In the genomic region with DNA sequence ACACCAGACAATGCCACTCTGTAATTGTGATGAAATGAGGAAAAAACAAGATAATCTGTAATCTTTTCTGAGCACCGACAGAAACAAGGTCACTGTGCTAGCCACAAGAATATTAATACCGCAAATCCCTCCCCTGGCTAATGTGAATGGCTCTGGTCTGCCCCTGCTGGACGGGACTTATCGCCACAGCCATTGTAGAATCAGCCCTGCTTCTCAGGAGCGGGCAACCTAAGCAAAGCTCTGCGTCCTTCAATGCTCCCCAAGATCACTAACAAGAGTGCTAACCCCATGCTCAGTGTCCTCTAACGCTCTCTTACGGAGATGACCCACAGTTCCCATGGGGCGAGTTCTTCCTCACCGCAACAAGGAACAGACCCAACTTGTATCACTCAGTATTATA, we compare ENCODE assay signal across 1 cellular context.
TF ChIP-seq lines count a peak whose summit lies in the region.

No MANE protein-coding gene starts in this region.

TF ChIP-seq in K562, 482 proteins besides CTCF, POLR2A, EP300 and RAD21 (continued from another document):
- TF ChIP-seq, protein P1, sequence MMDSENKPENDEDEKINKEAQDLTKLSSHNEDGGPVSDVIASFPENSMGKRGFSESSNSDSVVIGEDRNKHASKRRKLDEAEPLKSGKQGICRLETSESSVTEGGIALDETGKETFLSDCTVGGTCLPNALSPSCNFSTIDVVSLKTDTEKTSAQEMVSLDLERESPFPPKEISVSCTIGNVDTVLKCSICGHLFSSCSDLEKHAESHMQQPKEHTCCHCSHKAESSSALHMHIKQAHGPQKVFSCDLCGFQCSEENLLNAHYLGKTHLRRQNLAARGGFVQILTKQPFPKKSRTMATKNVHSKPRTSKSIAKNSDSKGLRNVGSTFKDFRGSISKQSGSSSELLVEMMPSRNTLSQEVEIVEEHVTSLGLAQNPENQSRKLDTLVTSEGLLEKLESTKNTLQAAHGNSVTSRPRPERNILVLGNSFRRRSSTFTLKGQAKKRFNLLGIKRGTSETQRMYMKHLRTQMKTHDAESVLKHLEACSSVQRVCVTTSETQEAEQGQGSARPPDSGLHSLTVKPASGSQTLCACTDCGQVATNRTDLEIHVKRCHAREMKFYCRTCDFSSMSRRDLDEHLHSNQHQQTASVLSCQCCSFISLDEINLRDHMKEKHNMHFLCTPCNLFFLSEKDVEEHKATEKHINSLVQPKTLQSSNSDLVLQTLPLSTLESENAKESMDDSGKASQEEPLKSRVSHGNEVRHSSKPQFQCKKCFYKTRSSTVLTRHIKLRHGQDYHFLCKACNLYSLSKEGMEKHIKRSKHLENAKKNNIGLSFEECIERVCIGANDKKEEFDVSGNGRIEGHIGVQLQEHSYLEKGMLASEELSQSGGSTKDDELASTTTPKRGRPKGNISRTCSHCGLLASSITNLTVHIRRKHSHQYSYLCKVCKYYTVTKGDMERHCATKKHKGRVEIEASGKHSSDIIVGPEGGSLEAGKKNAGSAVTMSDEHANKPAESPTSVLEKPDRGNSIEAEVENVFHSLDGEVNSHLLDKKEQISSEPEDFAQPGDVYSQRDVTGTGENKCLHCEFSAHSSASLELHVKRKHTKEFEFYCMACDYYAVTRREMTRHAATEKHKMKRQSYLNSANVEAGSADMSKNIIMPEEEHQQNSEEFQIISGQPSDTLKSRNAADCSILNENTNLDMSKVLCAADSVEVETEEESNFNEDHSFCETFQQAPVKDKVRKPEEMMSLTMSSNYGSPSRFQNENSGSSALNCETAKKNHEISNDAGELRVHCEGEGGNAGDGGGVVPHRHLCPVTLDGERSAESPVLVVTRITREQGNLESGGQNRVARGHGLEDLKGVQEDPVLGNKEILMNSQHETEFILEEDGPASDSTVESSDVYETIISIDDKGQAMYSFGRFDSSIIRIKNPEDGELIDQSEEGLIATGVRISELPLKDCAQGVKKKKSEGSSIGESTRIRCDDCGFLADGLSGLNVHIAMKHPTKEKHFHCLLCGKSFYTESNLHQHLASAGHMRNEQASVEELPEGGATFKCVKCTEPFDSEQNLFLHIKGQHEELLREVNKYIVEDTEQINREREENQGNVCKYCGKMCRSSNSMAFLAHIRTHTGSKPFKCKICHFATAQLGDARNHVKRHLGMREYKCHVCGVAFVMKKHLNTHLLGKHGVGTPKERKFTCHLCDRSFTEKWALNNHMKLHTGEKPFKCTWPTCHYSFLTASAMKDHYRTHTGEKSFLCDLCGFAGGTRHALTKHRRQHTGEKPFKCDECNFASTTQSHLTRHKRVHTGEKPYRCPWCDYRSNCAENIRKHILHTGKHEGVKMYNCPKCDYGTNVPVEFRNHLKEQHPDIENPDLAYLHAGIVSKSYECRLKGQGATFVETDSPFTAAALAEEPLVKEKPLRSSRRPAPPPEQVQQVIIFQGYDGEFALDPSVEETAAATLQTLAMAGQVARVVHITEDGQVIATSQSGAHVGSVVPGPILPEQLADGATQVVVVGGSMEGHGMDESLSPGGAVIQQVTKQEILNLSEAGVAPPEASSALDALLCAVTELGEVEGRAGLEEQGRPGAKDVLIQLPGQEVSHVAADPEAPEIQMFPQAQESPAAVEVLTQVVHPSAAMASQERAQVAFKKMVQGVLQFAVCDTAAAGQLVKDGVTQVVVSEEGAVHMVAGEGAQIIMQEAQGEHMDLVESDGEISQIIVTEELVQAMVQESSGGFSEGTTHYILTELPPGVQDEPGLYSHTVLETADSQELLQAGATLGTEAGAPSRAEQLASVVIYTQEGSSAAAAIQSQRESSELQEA (IDR thresholded peaks at IDR 0.05; ENCODE audit: low read depth) = no peak
- TF ChIP-seq, protein P2, sequence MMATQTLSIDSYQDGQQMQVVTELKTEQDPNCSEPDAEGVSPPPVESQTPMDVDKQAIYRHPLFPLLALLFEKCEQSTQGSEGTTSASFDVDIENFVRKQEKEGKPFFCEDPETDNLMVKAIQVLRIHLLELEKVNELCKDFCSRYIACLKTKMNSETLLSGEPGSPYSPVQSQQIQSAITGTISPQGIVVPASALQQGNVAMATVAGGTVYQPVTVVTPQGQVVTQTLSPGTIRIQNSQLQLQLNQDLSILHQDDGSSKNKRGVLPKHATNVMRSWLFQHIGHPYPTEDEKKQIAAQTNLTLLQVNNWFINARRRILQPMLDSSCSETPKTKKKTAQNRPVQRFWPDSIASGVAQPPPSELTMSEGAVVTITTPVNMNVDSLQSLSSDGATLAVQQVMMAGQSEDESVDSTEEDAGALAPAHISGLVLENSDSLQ (IDR thresholded peaks at IDR 0.05) = no peak
- TF ChIP-seq SMC3 (conservative IDR thresholded peaks at IDR 0.05; ENCODE audit: insufficient read depth, low read depth, low read length) = 0 out of 2 replicates have a peak, but pooled peaks have one; percentile 28
